9 cellular contexts compared by ENCODE assay signal in genomic region chr1:1406101-1406820, GRCh38. TPM values are rescaled to one million over a fixed set of nuclear protein-coding genes. Genes with fewer than 3 reads are reported as not detected.
A peak's percentile ranks its signal among the peaks of the same experiment; 100 is the strongest.
DNase-seq lines count a peak whose midpoint lies in the region; ATAC-seq and TF ChIP-seq lines count a peak whose summit lies in the region.
"Had no signal": no experiment of that assay in that cellular context is flagged by ENCODE, and none has a peak within 500 bp of the region (broad histone marks: within the 10 kb centered on the region; RNA-seq: fewer than 3 reads in every experiment).

No MANE protein-coding gene starts in this region.

- H3K4me3 ChIP-seq in Panc1 (ENCODE audit: low read depth in 2 of 2, low read length in 2 of 2) (peak overlapping the region; percentile 81 to 88), epithelial cell of esophagus (ENCODE audit: low read length) (peak overlapping the region; percentile 83), neutrophil (ENCODE audit: low read depth in 1 of 2, low read length in 1 of 2) (peak overlapping the region; percentile 89 to 99)

- H3K9me3 ChIP-seq in Panc1 (ENCODE audit: control insufficient read depth, insufficient read depth, low read depth, low read length) (no peaks in the 10 kb centered on the region), neutrophil (no peaks in the 10 kb centered on the region)

- peaks cover 43% of the 10 kb centered on the region for H3K4me1 ChIP-seq in Panc1 (ENCODE audit: control insufficient read depth, insufficient read depth, low read length)
- H3K4me1 ChIP-seq in neutrophil (ENCODE audit: control insufficient read depth in 1 of 2, insufficient read depth in 1 of 2, low read depth in 1 of 2, low read length in 1 of 2) = peaks cover 19 to 22% of the 10 kb centered on the region in 2 experiments

- ATAC-seq in Panc1 = peak; percentile 0

- in situ Hi-C loops in Panc1 (cut with HindIII; ENCODE audit: low pct_unique_long_range_greater_than_20kb, low sequenced_read_pairs) = no loop called here

- CTCF ChIA-PET in Panc1 (lab: Charles Lee) = no interaction called here

- no TSS peak for BruUV-seq in Panc1 (replicated peaks; lab: Mats Ljungman, UMichigan)

- intact Hi-C loops in Panc1 (cut with micrococcal nuclease; ENCODE audit: unreplicated experiment) = no loop called here

- H3K27ac ChIP-seq in Panc1 (ENCODE audit: low read length) = peak overlapping the region; percentile 96
- H3K27ac ChIP-seq in neutrophil = peak overlapping the region; percentile 88

- TF ChIP-seq CTCF in Panc1 (IDR thresholded peaks at IDR 0.05) (no peak; the same call in 1 of the 2 replicates), epithelial cell of esophagus (IDR thresholded peaks at IDR 0.05; ENCODE audit: insufficient read depth, low read depth, low read length, missing control alignments) (no peak), neutrophil (IDR thresholded peaks at IDR 0.05) (no peak)

- H3K27me3 ChIP-seq in Panc1 (ENCODE audit: control insufficient read depth, insufficient read depth, low read length) (no peaks in the 10 kb centered on the region), neutrophil (no peaks in the 10 kb centered on the region)

- POLR2A ChIA-PET in Panc1 (lab: Charles Lee) = no interaction called here

- DNase-seq in D341Med (ENCODE audit: low spot score) = peak; percentile 37
- no peak for DNase-seq in Panc1 (ENCODE audit: low read depth, low spot score)
- DNase-seq in epithelial cell of esophagus (ENCODE audit: low read depth) = no peak
- no peak for DNase-seq in cerebellar nuclear complex (lab: John Stamatoyannopoulos, UW)
- no peak for DNase-seq in germinal center (ENCODE audit: low spot score)
- no peak for DNase-seq in SHP77 (lab: John Stamatoyannopoulos, UW)
- DNase-seq in NCI-H345 (lab: John Stamatoyannopoulos, UW) = no peak

- H3K36me3 ChIP-seq in Panc1 (ENCODE audit: control insufficient read depth, insufficient read depth, low read length) (peaks cover 8% of the 10 kb centered on the region), neutrophil (peaks cover 41% of the 10 kb centered on the region)

RNA-seq across cellular contexts. Expression of gene MRPL20, which starts 0.8 kb away (rescaled TPM):
- 196 TPM for total RNA-seq in Panc1 (2021; ENCODE audit: unreplicated experiment)
- 252 TPM for polyA plus RNA-seq in Panc1 (2012; ENCODE audit: insufficient read length)

RNA-seq across cellular contexts. Expression of gene CCNL2, which starts 7.1 kb away (rescaled TPM):
- 297 TPM for total RNA-seq in Panc1 (2021; ENCODE audit: unreplicated experiment)
- polyA plus RNA-seq in Panc1 (2012; ENCODE audit: insufficient read length) = 235 TPM

RNA-seq across cellular contexts. Expression of gene ANKRD65, which starts 14.8 kb away (rescaled TPM):
- total RNA-seq in Panc1 (2021; ENCODE audit: unreplicated experiment) = 1.9 TPM
- 3.7 TPM for polyA plus RNA-seq in Panc1 (2012; ENCODE audit: insufficient read length)
- total RNA-seq: LHCN-M2 had no signal

RNA-seq across cellular contexts. Expression of gene VWA1, which starts 29.2 kb away (rescaled TPM):
- 858 TPM for total RNA-seq in Panc1 (2021; ENCODE audit: unreplicated experiment)
- 1,549 TPM for polyA plus RNA-seq in Panc1 (2012; ENCODE audit: insufficient read length)

RNA-seq across cellular contexts. Expression of gene AURKAIP1, which starts 31.3 kb away (rescaled TPM):
- total RNA-seq in Panc1 (2021; ENCODE audit: unreplicated experiment) = 335 TPM
- polyA plus RNA-seq in Panc1 (2012; ENCODE audit: insufficient read length) = 354 TPM
